23 cellular contexts compared by ENCODE assay signal in the genomic region with DNA sequence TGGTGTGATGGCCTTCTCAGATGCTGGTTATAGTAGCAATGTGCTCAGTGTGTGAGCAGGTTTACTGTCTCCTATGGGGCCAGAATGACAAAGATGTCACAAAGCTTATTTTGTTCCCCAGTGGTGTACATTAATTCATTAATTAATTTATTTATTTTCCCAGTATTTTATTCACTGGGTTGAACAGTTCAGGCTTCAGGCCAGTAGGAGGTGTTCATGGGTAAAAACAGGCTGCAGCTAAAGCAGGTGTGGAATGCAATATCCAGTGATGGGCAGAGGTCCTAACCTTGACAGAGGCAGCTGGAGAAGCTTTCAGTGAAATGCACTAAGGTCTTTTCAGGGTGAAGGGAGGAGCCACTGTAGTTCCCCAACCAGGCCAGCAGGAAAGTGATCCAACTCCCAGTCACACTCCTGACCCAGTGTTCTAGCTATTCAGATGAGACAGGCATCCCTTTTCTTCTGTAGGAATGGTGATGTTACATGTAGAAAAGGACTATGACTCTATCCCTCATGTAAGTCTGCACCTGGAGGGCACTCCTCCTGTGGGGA. TPM values are rescaled to one million over a fixed set of nuclear protein-coding genes. Genes with fewer than 3 reads are reported as not detected.
A peak's percentile ranks its signal among the peaks of the same experiment; 100 is the strongest.
DNase-seq lines count a peak whose midpoint lies in the region; ATAC-seq, FAIRE-seq and TF ChIP-seq lines count a peak whose summit lies in the region.
"Had no signal": no experiment of that assay in that cellular context is flagged by ENCODE, and none has a peak within 500 bp of the region (broad histone marks: within the 10 kb centered on the region; RNA-seq: fewer than 3 reads in every experiment).

No MANE protein-coding gene starts in this region.

- H3K4me1 ChIP-seq in foreskin keratinocyte: peaks cover 3% of the 10 kb centered on the region
- H3K4me1 ChIP-seq: pancreas, stomach had no signal

- FAIRE-seq in HTR-8/SVneo (lab: Jason Lieb, UNC): no peak
- FAIRE-seq: pancreas had no signal

- DNase-seq in SK-MEL-5 (ENCODE audit: low read depth, low spot score) (peak; percentile 21), foreskin keratinocyte (no peak), AG08396 (ENCODE audit: low spot score) (no peak), medulla oblongata (ENCODE audit: extremely low spot score) (no peak), LoVo (ENCODE audit: low spot score) (no peak), HTR-8/SVneo (ENCODE audit: insufficient read length, low spot score) (no peak)
- DNase-seq: ACHN; activated CD4-positive, alpha-beta memory T cell treated with anti-CD3 and anti-CD28 coated beads for 36 hours; activated gamma-delta T cell; GOT3; IMR-90; natural killer cell; NCI-H1436 treated with DMSO at 0.1 percent for 48 hours; NCI-H2171 treated with DMSO at 0.1 percent for 48 hours; NCI-H526 treated with DMSO at 0.1 percent for 48 hours; pancreas; stomach; transverse colon had no signal

- H3K27me3 ChIP-seq in foreskin keratinocyte: no peaks in the 10 kb centered on the region
- H3K27me3 ChIP-seq: pancreas, stomach, transverse colon had no signal

- in situ Hi-C loops in SK-MEL-5 (cut with HindIII; ENCODE audit: low pct_unique_long_range_greater_than_20kb, low sequenced_read_pairs): no loop called here

- H3K27ac ChIP-seq in 22Rv1 (no peak overlapping the region), foreskin keratinocyte (no peak overlapping the region)
- H3K27ac ChIP-seq: coronary artery, HL-60, pancreas, stomach, transverse colon had no signal

- peak; percentile 35 for TF ChIP-seq CTCF in 22Rv1 (IDR thresholded peaks at IDR 0.05)
- TF ChIP-seq CTCF in GM12872 (IDR thresholded peaks at IDR 0.05; ENCODE audit: insufficient read depth, low read depth, low read length): peak; percentile 8; the same call in 1 of the 3 replicates
- TF ChIP-seq CTCF in foreskin keratinocyte (conservative IDR thresholded peaks at IDR 0.05): peak; percentile 38

- ATAC-seq in foreskin keratinocyte: peak; percentile 70
- ATAC-seq: natural killer cell, sciatic nerve had no signal

RNA-seq across cellular contexts. Expression of a gene that starts 7.8 kb away (rescaled TPM):
- 20.7 and 23.5 TPM in 2 replicates for total RNA-seq in SK-MEL-5 (2014; rRNA removed; shearing (Covaris generic))
- 17.9 and 21.2 TPM in 2 replicates for polyA plus RNA-seq in SK-MEL-5 (2015; cell fraction: cytosol; rRNA removed)
- 19.7 and 20.4 TPM in 2 replicates for polyA plus RNA-seq in SK-MEL-5 (2015; cell fraction: nucleus; rRNA removed)
- total RNA-seq in foreskin keratinocyte: 9.0 and 11.2 TPM in 2 replicates
- 5.7 and 6.1 TPM in 2 replicates for polyA plus RNA-seq in foreskin keratinocyte

RNA-seq across cellular contexts. Expression of a gene that starts 33.0 kb away (rescaled TPM):
- total RNA-seq in SK-MEL-5 (2014; rRNA removed; shearing (Covaris generic)): 8.5 and 9.1 TPM in 2 replicates
- polyA plus RNA-seq in SK-MEL-5 (2015; cell fraction: cytosol; rRNA removed): 5.3 and 13.1 TPM in 2 replicates
- 2.1 and 8.0 TPM in 2 replicates for polyA plus RNA-seq in SK-MEL-5 (2015; cell fraction: nucleus; rRNA removed)
- total RNA-seq in foreskin keratinocyte: 0.54 and 0.63 TPM in 2 replicates
- 0.35 and 0.75 TPM in 2 replicates for polyA plus RNA-seq in foreskin keratinocyte
